1 cellular context compared by ENCODE assay signal in the genomic region with DNA sequence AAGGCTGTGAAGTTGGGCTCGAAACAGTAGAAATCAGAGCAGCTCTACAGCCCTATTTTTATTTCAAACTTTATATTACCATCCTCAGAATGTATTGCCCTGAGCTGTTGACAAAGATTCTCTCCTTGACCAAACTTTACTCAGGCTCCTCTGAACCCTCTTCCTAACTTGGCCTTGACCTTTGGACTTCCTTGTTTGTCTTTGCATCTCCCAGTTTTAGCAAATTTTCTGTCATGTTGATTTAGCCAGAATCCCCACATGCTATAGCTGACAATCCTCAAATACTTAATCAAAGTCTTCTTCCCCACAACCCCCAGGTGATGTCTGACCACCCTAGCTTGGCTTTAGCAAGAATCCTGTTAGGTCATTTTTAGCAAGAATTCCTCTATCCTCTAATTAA.
TF ChIP-seq lines count a peak whose summit lies in the region.

No MANE protein-coding gene starts in this region.

TF ChIP-seq in HepG2, 621 proteins besides CTCF, POLR2A, EP300 and RAD21 (continued from another document and continues in another):
- TF ChIP-seq, protein P1, sequence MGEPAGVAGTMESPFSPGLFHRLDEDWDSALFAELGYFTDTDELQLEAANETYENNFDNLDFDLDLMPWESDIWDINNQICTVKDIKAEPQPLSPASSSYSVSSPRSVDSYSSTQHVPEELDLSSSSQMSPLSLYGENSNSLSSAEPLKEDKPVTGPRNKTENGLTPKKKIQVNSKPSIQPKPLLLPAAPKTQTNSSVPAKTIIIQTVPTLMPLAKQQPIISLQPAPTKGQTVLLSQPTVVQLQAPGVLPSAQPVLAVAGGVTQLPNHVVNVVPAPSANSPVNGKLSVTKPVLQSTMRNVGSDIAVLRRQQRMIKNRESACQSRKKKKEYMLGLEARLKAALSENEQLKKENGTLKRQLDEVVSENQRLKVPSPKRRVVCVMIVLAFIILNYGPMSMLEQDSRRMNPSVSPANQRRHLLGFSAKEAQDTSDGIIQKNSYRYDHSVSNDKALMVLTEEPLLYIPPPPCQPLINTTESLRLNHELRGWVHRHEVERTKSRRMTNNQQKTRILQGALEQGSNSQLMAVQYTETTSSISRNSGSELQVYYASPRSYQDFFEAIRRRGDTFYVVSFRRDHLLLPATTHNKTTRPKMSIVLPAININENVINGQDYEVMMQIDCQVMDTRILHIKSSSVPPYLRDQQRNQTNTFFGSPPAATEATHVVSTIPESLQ (CRISPR knock-in tag; conservative IDR thresholded peaks at IDR 0.05), result no peak
- TF ChIP-seq ZBTB8A (CRISPR knock-in tag; IDR thresholded peaks at IDR 0.05; ENCODE audit: borderline replicate concordance, low read depth), result no peak
- TF ChIP-seq, protein P2, sequence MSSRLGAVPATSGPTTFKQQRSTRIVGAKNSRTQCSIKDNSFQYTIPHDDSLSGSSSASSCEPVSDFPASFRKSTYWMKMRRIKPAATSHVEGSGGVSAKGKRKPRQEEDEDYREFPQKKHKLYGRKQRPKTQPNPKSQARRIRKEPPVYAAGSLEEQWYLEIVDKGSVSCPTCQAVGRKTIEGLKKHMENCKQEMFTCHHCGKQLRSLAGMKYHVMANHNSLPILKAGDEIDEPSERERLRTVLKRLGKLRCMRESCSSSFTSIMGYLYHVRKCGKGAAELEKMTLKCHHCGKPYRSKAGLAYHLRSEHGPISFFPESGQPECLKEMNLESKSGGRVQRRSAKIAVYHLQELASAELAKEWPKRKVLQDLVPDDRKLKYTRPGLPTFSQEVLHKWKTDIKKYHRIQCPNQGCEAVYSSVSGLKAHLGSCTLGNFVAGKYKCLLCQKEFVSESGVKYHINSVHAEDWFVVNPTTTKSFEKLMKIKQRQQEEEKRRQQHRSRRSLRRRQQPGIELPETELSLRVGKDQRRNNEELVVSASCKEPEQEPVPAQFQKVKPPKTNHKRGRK (CRISPR knock-in tag; IDR thresholded peaks at IDR 0.05), result no peak
- TF ChIP-seq KMT2B (CRISPR knock-in tag; IDR thresholded peaks at IDR 0.05), result 0 out of 2 replicates have a peak, but pooled peaks have one; percentile 11
- TF ChIP-seq ZNF10 (CRISPR knock-in tag; IDR thresholded peaks at IDR 0.05; ENCODE audit: borderline replicate concordance, low read depth), result no peak
- peak; percentile 67; the same call in 1 of the 2 replicates for TF ChIP-seq KDM6A (CRISPR knock-in tag; IDR thresholded peaks at IDR 0.05; ENCODE audit: low read depth)
- TF ChIP-seq ELF3 (CRISPR knock-in tag; IDR thresholded peaks at IDR 0.05), result peak; percentile 68
- TF ChIP-seq, protein P3, sequence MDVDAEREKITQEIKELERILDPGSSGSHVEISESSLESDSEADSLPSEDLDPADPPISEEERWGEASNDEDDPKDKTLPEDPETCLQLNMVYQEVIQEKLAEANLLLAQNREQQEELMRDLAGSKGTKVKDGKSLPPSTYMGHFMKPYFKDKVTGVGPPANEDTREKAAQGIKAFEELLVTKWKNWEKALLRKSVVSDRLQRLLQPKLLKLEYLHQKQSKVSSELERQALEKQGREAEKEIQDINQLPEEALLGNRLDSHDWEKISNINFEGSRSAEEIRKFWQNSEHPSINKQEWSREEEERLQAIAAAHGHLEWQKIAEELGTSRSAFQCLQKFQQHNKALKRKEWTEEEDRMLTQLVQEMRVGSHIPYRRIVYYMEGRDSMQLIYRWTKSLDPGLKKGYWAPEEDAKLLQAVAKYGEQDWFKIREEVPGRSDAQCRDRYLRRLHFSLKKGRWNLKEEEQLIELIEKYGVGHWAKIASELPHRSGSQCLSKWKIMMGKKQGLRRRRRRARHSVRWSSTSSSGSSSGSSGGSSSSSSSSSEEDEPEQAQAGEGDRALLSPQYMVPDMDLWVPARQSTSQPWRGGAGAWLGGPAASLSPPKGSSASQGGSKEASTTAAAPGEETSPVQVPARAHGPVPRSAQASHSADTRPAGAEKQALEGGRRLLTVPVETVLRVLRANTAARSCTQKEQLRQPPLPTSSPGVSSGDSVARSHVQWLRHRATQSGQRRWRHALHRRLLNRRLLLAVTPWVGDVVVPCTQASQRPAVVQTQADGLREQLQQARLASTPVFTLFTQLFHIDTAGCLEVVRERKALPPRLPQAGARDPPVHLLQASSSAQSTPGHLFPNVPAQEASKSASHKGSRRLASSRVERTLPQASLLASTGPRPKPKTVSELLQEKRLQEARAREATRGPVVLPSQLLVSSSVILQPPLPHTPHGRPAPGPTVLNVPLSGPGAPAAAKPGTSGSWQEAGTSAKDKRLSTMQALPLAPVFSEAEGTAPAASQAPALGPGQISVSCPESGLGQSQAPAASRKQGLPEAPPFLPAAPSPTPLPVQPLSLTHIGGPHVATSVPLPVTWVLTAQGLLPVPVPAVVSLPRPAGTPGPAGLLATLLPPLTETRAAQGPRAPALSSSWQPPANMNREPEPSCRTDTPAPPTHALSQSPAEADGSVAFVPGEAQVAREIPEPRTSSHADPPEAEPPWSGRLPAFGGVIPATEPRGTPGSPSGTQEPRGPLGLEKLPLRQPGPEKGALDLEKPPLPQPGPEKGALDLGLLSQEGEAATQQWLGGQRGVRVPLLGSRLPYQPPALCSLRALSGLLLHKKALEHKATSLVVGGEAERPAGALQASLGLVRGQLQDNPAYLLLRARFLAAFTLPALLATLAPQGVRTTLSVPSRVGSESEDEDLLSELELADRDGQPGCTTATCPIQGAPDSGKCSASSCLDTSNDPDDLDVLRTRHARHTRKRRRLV (CRISPR knock-in tag; IDR thresholded peaks at IDR 0.05), result no peak
- TF ChIP-seq KMT2A (CRISPR knock-in tag; IDR thresholded peaks at IDR 0.05), result no peak
- TF ChIP-seq ZNF329 (CRISPR knock-in tag; IDR thresholded peaks at IDR 0.05; ENCODE audit: low read depth), result no peak
- TF ChIP-seq GATA4 (IDR thresholded peaks at IDR 0.05; ENCODE audit: borderline replicate concordance, low read depth), result no peak
- TF ChIP-seq CHD2 (IDR thresholded peaks at IDR 0.05; ENCODE audit: low read depth, low read length), result no peak
- TF ChIP-seq ZNF549 (CRISPR knock-in tag; IDR thresholded peaks at IDR 0.05), result no peak
- peak; percentile 75 for TF ChIP-seq ETV5 (CRISPR knock-in tag; IDR thresholded peaks at IDR 0.05; ENCODE audit: borderline replicate concordance)
- TF ChIP-seq FOXK1 (CRISPR knock-in tag; IDR thresholded peaks at IDR 0.05; ENCODE audit: borderline replicate concordance, low read depth), result peak; percentile 37; the same call in 1 of the 2 replicates
- no peak for TF ChIP-seq NFE2 (CRISPR knock-in tag; IDR thresholded peaks at IDR 0.05)
- TF ChIP-seq FOXJ3 (CRISPR knock-in tag; IDR thresholded peaks at IDR 0.05; ENCODE audit: borderline replicate concordance), result peak; percentile 9; the same call in 1 of the 2 replicates
- no peak for TF ChIP-seq ZNF737 (CRISPR knock-in tag; IDR thresholded peaks at IDR 0.05; ENCODE audit: borderline replicate concordance)
- TF ChIP-seq, protein P4, sequence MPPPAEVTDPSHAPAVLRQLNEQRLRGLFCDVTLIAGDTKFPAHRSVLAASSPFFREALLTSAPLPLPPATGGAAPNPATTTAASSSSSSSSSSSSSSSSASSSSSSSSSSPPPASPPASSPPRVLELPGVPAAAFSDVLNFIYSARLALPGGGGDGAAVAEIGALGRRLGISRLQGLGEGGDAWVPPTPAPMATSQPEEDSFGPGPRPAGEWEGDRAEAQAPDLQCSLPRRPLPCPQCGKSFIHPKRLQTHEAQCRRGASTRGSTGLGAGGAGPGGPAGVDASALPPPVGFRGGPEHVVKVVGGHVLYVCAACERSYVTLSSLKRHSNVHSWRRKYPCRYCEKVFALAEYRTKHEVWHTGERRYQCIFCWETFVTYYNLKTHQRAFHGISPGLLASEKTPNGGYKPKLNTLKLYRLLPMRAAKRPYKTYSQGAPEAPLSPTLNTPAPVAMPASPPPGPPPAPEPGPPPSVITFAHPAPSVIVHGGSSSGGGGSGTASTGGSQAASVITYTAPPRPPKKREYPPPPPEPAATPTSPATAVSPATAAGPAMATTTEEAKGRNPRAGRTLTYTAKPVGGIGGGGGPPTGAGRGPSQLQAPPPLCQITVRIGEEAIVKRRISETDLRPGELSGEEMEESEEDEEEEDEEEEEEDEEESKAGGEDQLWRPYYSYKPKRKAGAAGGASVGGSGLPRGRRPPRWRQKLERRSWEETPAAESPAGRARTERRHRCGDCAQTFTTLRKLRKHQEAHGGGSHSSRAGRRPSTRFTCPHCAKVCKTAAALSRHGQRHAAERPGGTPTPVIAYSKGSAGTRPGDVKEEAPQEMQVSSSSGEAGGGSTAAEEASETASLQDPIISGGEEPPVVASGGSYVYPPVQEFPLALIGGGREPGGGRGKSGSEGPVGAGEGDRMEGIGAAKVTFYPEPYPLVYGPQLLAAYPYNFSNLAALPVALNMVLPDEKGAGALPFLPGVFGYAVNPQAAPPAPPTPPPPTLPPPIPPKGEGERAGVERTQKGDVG (CRISPR knock-in tag; IDR thresholded peaks at IDR 0.05; ENCODE audit: borderline replicate concordance), result no peak
- TF ChIP-seq ZNF143 (CRISPR knock-in tag; IDR thresholded peaks at IDR 0.05), result no peak
- TF ChIP-seq, protein P5, sequence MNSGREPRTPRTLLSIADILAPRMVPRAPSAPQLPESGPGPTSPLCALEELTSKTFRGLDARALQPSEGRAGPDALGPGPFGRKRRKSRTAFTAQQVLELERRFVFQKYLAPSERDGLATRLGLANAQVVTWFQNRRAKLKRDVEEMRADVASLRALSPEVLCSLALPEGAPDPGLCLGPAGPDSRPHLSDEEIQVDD (CRISPR knock-in tag; IDR thresholded peaks at IDR 0.05; ENCODE audit: borderline replicate concordance), result no peak
- peak; percentile 68; the same call in 1 of the 2 replicates for TF ChIP-seq PITX1 (CRISPR knock-in tag; IDR thresholded peaks at IDR 0.05)
- TF ChIP-seq, protein P6, sequence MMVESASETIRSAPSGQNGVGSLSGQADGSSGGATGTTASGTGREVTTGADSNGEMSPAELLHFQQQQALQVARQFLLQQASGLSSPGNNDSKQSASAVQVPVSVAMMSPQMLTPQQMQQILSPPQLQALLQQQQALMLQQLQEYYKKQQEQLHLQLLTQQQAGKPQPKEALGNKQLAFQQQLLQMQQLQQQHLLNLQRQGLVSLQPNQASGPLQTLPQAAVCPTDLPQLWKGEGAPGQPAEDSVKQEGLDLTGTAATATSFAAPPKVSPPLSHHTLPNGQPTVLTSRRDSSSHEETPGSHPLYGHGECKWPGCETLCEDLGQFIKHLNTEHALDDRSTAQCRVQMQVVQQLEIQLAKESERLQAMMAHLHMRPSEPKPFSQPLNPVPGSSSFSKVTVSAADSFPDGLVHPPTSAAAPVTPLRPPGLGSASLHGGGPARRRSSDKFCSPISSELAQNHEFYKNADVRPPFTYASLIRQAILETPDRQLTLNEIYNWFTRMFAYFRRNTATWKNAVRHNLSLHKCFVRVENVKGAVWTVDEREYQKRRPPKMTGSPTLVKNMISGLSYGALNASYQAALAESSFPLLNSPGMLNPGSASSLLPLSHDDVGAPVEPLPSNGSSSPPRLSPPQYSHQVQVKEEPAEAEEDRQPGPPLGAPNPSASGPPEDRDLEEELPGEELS (CRISPR knock-in tag; IDR thresholded peaks at IDR 0.05), result peak; percentile 70
- TF ChIP-seq, protein P7, sequence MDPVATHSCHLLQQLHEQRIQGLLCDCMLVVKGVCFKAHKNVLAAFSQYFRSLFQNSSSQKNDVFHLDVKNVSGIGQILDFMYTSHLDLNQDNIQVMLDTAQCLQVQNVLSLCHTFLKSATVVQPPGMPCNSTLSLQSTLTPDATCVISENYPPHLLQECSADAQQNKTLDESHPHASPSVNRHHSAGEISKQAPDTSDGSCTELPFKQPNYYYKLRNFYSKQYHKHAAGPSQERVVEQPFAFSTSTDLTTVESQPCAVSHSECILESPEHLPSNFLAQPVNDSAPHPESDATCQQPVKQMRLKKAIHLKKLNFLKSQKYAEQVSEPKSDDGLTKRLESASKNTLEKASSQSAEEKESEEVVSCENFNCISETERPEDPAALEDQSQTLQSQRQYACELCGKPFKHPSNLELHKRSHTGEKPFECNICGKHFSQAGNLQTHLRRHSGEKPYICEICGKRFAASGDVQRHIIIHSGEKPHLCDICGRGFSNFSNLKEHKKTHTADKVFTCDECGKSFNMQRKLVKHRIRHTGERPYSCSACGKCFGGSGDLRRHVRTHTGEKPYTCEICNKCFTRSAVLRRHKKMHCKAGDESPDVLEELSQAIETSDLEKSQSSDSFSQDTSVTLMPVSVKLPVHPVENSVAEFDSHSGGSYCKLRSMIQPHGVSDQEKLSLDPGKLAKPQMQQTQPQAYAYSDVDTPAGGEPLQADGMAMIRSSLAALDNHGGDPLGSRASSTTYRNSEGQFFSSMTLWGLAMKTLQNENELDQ (CRISPR knock-in tag; IDR thresholded peaks at IDR 0.05; ENCODE audit: borderline replicate concordance), result no peak
- peak; percentile 71 for TF ChIP-seq MED1 (CRISPR knock-in tag; IDR thresholded peaks at IDR 0.05)
- TF ChIP-seq MAFG (CRISPR knock-in tag; IDR thresholded peaks at IDR 0.05), result no peak
- peak; percentile 56 for TF ChIP-seq TARDBP (CRISPR knock-in tag; IDR thresholded peaks at IDR 0.05)
- TF ChIP-seq ZFX (CRISPR knock-in tag; IDR thresholded peaks at IDR 0.05; ENCODE audit: low read depth), result no peak
- TF ChIP-seq ZNF350 (CRISPR knock-in tag; IDR thresholded peaks at IDR 0.05; ENCODE audit: borderline replicate concordance, low read depth), result no peak
- no peak for TF ChIP-seq MED13 (CRISPR knock-in tag; IDR thresholded peaks at IDR 0.05)
- TF ChIP-seq SRSF1 (optimal IDR thresholded peaks at IDR 0.05; ENCODE audit: low read depth, low read length), result no peak
- TF ChIP-seq, protein P8, sequence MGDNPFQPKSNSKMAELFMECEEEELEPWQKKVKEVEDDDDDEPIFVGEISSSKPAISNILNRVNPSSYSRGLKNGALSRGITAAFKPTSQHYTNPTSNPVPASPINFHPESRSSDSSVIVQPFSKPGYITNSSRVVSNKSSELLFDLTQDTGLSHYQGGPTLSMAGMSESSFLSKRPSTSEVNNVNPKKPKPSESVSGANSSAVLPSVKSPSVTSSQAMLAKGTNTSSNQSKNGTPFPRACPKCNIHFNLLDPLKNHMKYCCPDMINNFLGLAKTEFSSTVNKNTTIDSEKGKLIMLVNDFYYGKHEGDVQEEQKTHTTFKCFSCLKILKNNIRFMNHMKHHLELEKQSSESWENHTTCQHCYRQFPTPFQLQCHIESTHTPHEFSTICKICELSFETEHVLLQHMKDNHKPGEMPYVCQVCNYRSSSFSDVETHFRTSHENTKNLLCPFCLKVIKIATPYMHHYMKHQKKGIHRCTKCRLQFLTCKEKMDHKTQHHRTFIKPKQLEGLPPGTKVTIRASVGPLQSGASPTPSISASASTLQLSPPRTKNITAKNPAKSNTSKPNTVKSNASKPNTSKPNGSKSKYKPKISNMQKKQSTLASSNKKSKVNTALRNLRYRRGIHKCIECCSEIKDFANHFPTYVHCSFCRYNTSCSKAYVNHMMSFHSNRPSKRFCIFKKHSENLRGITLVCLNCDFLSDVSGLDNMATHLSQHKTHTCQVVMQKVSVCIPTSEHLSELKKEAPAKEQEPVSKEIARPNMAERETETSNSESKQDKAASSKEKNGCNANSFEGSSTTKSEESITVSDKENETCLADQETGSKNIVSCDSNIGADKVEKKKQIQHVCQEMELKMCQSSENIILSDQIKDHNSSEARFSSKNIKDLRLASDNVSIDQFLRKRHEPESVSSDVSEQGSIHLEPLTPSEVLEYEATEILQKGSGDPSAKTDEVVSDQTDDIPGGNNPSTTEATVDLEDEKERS (CRISPR knock-in tag; IDR thresholded peaks at IDR 0.05), result no peak
- TF ChIP-seq SAP130 (CRISPR knock-in tag; IDR thresholded peaks at IDR 0.05; ENCODE audit: low read depth), result no peak
- no peak for TF ChIP-seq SOX13 (IDR thresholded peaks at IDR 0.05)
- peak in 1 of 2 experiments; percentile 74; a peak in 2 of 4 replicates for TF ChIP-seq SOX13 (CRISPR knock-in tag; conservative IDR thresholded peaks at IDR 0.05 in 1 of 2, IDR thresholded peaks at IDR 0.05 in 1 of 2)
- peak; percentile 94 for TF ChIP-seq FOXA3 (CRISPR knock-in tag; IDR thresholded peaks at IDR 0.05)
- TF ChIP-seq RXRA (CRISPR knock-in tag; IDR thresholded peaks at IDR 0.05), result peak; percentile 36; the same call in 1 of the 2 replicates
